Comparison of ENCODE assay signal across 8 cellular contexts in genomic region chr1:151165281-151165737, GRCh38. TPM values are rescaled to one million over a fixed set of nuclear protein-coding genes. Genes with fewer than 3 reads are reported as not detected.
DNase-seq lines count a peak whose midpoint lies in the region; ATAC-seq lines count a peak whose summit lies in the region.

No MANE protein-coding gene starts in this region.

- DNase-seq in AG08396 (ENCODE audit: low spot score) (peak; percentile 58), NCI-H748 (lab: John Stamatoyannopoulos, UW; ENCODE audit: unreplicated experiment) (peak; percentile 71), cerebellar cortex (ENCODE audit: low spot score) (peak; percentile 70), left colon (peak; percentile 46 to 50), GDM1 (lab: John Stamatoyannopoulos, UW) (no peak)

- intact Hi-C loops in left colon (cut with DNase I, micrococcal nuclease): no loop called here

- H3K4me1 Mint-ChIP-seq in stimulated activated naive CD8-positive, alpha-beta T cell treated with anti-CD3 and anti-CD28 coated beads, Interleukin-15, Interleukin-2, amounts not matched to agents 100 ng/mL and 50 ng/mL, for 24 hours (ENCODE audit: low read depth): peaks cover 60% of the 10 kb centered on the region

- peaks cover 64% of the 10 kb centered on the region for H3K36me3 Mint-ChIP-seq in stimulated activated naive CD8-positive, alpha-beta T cell treated with anti-CD3 and anti-CD28 coated beads, Interleukin-15, Interleukin-2, amounts not matched to agents 100 ng/mL and 50 ng/mL, for 24 hours (ENCODE audit: low read depth)

- H3K9me3 Mint-ChIP-seq in stimulated activated naive CD8-positive, alpha-beta T cell treated with anti-CD3 and anti-CD28 coated beads, Interleukin-15, Interleukin-2, amounts not matched to agents 100 ng/mL and 50 ng/mL, for 24 hours: no peaks in the 10 kb centered on the region

- peak overlapping the region; percentile 98 for H3K27ac Mint-ChIP-seq in stimulated activated naive CD8-positive, alpha-beta T cell treated with anti-CD3 and anti-CD28 coated beads, Interleukin-15, Interleukin-2, amounts not matched to agents 100 ng/mL and 50 ng/mL, for 24 hours

- no peaks in the 10 kb centered on the region for H3K27me3 Mint-ChIP-seq in stimulated activated naive CD8-positive, alpha-beta T cell treated with anti-CD3 and anti-CD28 coated beads, Interleukin-15, Interleukin-2, amounts not matched to agents 100 ng/mL and 50 ng/mL, for 24 hours

- H3K4me3 Mint-ChIP-seq in stimulated activated naive CD8-positive, alpha-beta T cell treated with anti-CD3 and anti-CD28 coated beads, Interleukin-15, Interleukin-2, amounts not matched to agents 100 ng/mL and 50 ng/mL, for 24 hours: peak overlapping the region; percentile 95

- ATAC-seq in GM19452 (IDR thresholded peaks at IDR 0.05; ENCODE audit: unreplicated experiment) (peak; percentile 8), left colon (peak; percentile 35), HG02938 (IDR thresholded peaks at IDR 0.05; ENCODE audit: unreplicated experiment) (no peak)

RNA-seq across cellular contexts. Expression of gene LYSMD1, which starts 0.4 kb away (rescaled TPM):
- 1 to 10 TPM; 6.8 to 9.2 TPM for total RNA-seq in left colon

RNA-seq across cellular contexts. Expression of gene SCNM1, which starts 0.6 kb away (rescaled TPM):
- total RNA-seq in left colon: 10 to 100 TPM; 22.6 to 26.2 TPM

RNA-seq across cellular contexts. Expression of gene TNFAIP8L2, which starts 8.9 kb away (rescaled TPM):
- 1 to 10 TPM in 1 of 2 donors, under 1 TPM in 1; 0.40 to 2.8 TPM for total RNA-seq in left colon

RNA-seq across cellular contexts. Expression of gene TMOD4, which starts 10.5 kb away (rescaled TPM):
- 1 to 10 TPM; 1.2 to 1.6 TPM for total RNA-seq in left colon

RNA-seq across cellular contexts. Expression of gene SEMA6C, which starts 18.9 kb away (rescaled TPM):
- 1 to 10 TPM; 2.7 to 2.8 TPM for total RNA-seq in left colon
